In the genomic region with DNA sequence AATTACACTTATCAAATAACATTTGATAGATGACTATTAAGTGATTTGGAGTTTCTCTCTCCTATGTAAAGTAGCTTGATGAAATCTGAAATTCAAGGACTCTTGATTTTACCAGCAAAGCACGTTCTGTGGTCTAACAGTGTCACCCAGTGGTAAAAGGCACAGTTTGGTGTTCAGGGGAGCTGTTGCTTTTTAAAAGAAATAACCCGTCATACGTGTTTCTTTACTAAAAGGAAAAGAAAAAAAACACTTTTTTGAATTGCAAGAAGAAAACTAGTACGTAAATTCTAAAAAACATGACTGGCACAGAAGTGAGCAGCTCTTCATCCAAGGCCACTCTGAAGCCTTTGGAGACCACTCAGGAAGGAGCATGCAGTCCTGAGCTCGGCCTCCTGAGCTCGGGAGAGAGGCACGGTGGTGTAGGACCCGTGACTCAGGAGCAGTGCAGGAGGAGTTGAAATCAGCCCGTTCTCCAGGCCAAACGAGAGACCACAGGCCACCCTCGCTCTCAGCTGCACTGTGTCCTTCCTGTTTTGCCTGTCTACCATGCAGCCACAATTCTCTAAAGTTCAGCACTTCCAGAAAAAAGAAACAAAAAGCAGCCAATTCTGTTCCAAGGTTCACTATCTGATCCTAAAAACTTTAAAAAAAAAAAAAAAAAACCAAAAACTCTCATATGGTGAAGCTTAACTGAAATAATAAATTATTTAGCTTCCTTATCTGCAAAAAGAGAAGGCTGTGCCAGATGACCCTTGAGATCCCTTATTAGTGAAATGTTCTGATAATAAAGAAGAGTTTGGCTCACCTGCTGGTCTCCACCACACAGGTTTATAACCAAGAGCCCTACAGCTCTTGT, we compare ENCODE assay signal across 8 cellular contexts.
DNase-seq lines count a peak whose midpoint lies in the region; ATAC-seq and TF ChIP-seq lines count a peak whose summit lies in the region.

No MANE protein-coding gene starts in this region.

- 7% methylated on average over 11 of the region's 11 CpGs for WGBS in aorta, 2 donors

- no peaks in the 10 kb centered on the region for H3K9me3 ChIP-seq in ascending aorta
- H3K9me3 ChIP-seq in lower lobe of right lung: no peaks in the 10 kb centered on the region
- H3K9me3 ChIP-seq in aorta (ENCODE audit: control insufficient read depth, low read length): no peaks in the 10 kb centered on the region

- H3K4me1 ChIP-seq in ascending aorta (peaks cover 0 to 3% of the 10 kb centered on the region in 2 donors), lower lobe of right lung (peaks cover 61% of the 10 kb centered on the region), aorta (ENCODE audit: control insufficient read depth in 1 of 2, insufficient read depth in 2 of 2, low read length in 2 of 2) (no peaks in the 10 kb centered on the region)

- intact Hi-C loops in ascending aorta (cut with DNase I) (loop anchor here (2.0 to 5.0 kb wide), 2 partner anchors 44 to 346 kb away; no protein-coding TSS in a partner anchor), lower lobe of right lung (cut with DNase I) (no loop called here), aorta (cut with DNase I) (loop anchor here in 1 of 2 donors (5.0 kb wide), 1 partner anchor 41 kb away; no protein-coding TSS in a partner anchor)

- H3K27me3 ChIP-seq in ascending aorta (no peaks in the 10 kb centered on the region), lower lobe of right lung (ENCODE audit: low read depth) (no peaks in the 10 kb centered on the region), aorta (ENCODE audit: control insufficient read depth in 1 of 2, insufficient read depth in 2 of 2, low read length in 1 of 2) (no peaks in the 10 kb centered on the region)

- ATAC-seq in HG03108 (IDR thresholded peaks at IDR 0.05; ENCODE audit: unreplicated experiment) (peak; percentile 60), lower lobe of right lung (peak; percentile 63 to 71), aorta (ENCODE audit: low FRiP score) (peak; percentile 63), HG03442 (IDR thresholded peaks at IDR 0.05; ENCODE audit: unreplicated experiment) (no peak), HG03469 (IDR thresholded peaks at IDR 0.05; ENCODE audit: unreplicated experiment) (no peak)

- H3K4me3 ChIP-seq in ascending aorta: peak overlapping the region; percentile 35 to 46
- H3K4me3 ChIP-seq in lower lobe of right lung: peak overlapping the region; percentile 6
- no peak overlapping the region for H3K4me3 ChIP-seq in aorta (ENCODE audit: low read length in 2 of 2)

- TF ChIP-seq CTCF in ascending aorta (IDR thresholded peaks at IDR 0.05): peak; percentile 42 to 65 (median 48)
- TF ChIP-seq CTCF in lower lobe of right lung (IDR thresholded peaks at IDR 0.05): peak; percentile 50

- H3K36me3 ChIP-seq in ascending aorta: no peaks in the 10 kb centered on the region
- peaks cover 14% of the 10 kb centered on the region for H3K36me3 ChIP-seq in lower lobe of right lung
- no peaks in the 10 kb centered on the region for H3K36me3 ChIP-seq in aorta (ENCODE audit: control insufficient read depth in 1 of 2, insufficient read depth in 2 of 2, low read length in 1 of 2)

- H3K27ac ChIP-seq in ascending aorta: peak overlapping the region; percentile 3 to 55
- peak overlapping the region; percentile 77 for H3K27ac ChIP-seq in lower lobe of right lung
- H3K27ac ChIP-seq in aorta (ENCODE audit: low read depth in 1 of 2, low read length in 2 of 2): peak overlapping the region in 1 of 2 donors; percentile 84

- peak; percentile 11 for DNase-seq in DMS114 treated with DMSO at 0.1 percent for 48 hours (lab: John Stamatoyannopoulos, UW; ENCODE audit: unreplicated experiment)
- peak in 1 of 2 donors; percentile 68 for DNase-seq in ascending aorta (ENCODE audit: low spot score in 2 of 2)
- peak; percentile 73 for DNase-seq in lower lobe of right lung
- DNase-seq in aorta: peak in 1 of 2 donors; percentile 73
- no peak for DNase-seq in HuH-7 (ENCODE audit: low spot score)

Comparison
In these comparisons a context has a peak if more than half of its experiments do, and no peak if none do; other contexts are left out.
1. ATAC-seq: peak in HG03108 (single experiment), lower lobe of right lung (2 of 2) and aorta (single experiment); none in HG03442 (single experiment) and HG03469 (single experiment).
2. H3K4me3 ChIP-seq: peak in ascending aorta (2 of 2) and lower lobe of right lung (single experiment); none in aorta (0 of 2).